Comparison of ENCODE assay signal across 15 cellular contexts in genomic region chr10:96764345-96764744, GRCh38. TPM values are rescaled to one million over a fixed set of nuclear protein-coding genes. Genes with fewer than 3 reads are reported as not detected.
DNase-seq lines count a peak whose midpoint lies in the region; ATAC-seq and TF ChIP-seq lines count a peak whose summit lies in the region.
"Had no signal": no experiment of that assay in that cellular context is flagged by ENCODE, and none has a peak within 500 bp of the region (broad histone marks: within the 10 kb centered on the region; RNA-seq: fewer than 3 reads in every experiment).

No MANE protein-coding gene starts in this region.

- in situ Hi-C loops in KBM-7 (cut with MboI; ENCODE audit: low pct_unique_long_range_greater_than_20kb, low sequenced_read_pairs), result no loop called here

- peak overlapping the region; percentile 64 for H3K27ac Mint-ChIP-seq in memory B cell
- H3K27ac Mint-ChIP-seq: activated naive CD4-positive, alpha-beta T cell treated with anti-CD3 and anti-CD28 coated beads, Interleukin-2, amount 10 ng/mL, durations not matched to agents 7 days and 5 days; nephron progenitor cell had no signal

- H3K4me1 Mint-ChIP-seq in memory B cell, result peaks cover 28% of the 10 kb centered on the region
- H3K4me1 Mint-ChIP-seq: activated naive CD4-positive, alpha-beta T cell treated with anti-CD3 and anti-CD28 coated beads, Interleukin-2, amount 10 ng/mL, durations not matched to agents 7 days and 5 days; nephron progenitor cell had no signal

- H3K9me3 Mint-ChIP-seq in memory B cell, result no peaks in the 10 kb centered on the region
- H3K9me3 Mint-ChIP-seq: activated naive CD4-positive, alpha-beta T cell treated with anti-CD3 and anti-CD28 coated beads, Interleukin-2, amount 10 ng/mL, durations not matched to agents 7 days and 5 days had no signal

- ATAC-seq in memory B cell (ENCODE audit: low read depth), result peak; percentile 77
- ATAC-seq in GM18520 (IDR thresholded peaks at IDR 0.05; ENCODE audit: unreplicated experiment), result no peak

- H3K4me3 ChIP-seq in GM12865 (ENCODE audit: low read depth, low read length), result no peak overlapping the region
- H3K4me3 ChIP-seq: SJCRH30, tibial nerve had no signal

- H3K4me3 Mint-ChIP-seq in memory B cell, result no peak overlapping the region
- H3K4me3 Mint-ChIP-seq: activated naive CD4-positive, alpha-beta T cell treated with anti-CD3 and anti-CD28 coated beads, Interleukin-2, amount 10 ng/mL, durations not matched to agents 7 days and 5 days; nephron progenitor cell had no signal

- H3K27me3 Mint-ChIP-seq in memory B cell, result no peaks in the 10 kb centered on the region

- no peak for TF ChIP-seq CTCF in GM12865 (IDR thresholded peaks at IDR 0.05; ENCODE audit: insufficient read depth, low read depth, low read length, missing control alignments)

- DNase-seq in GM12865 (ENCODE audit: low read depth) (peak; percentile 19), KBM-7 (peak; percentile 83), OCI-M1 (lab: John Stamatoyannopoulos, UW) (peak; percentile 90), memory B cell (ENCODE audit: low spot score in 2 of 2) (no peak), occipital lobe (lab: John Stamatoyannopoulos, UW) (no peak), activated gamma-delta T cell (lab: John Stamatoyannopoulos, UW) (no peak)
- DNase-seq in activated CD4-positive, alpha-beta T cell treated with anti-CD3 and anti-CD28 coated beads for 48 hours, result no peak
- DNase-seq: activated CD4-positive, alpha-beta T cell treated with anti-CD3 and anti-CD28 coated beads, Interleukin-2, amount 50 U/mL, for 1 hour; activated naive CD4-positive, alpha-beta T cell treated with anti-CD3 and anti-CD28 coated beads, Interleukin-2, amount 10 ng/mL, durations not matched to agents 7 days and 5 days; NCI-H1105 treated with DMSO at 0.1 percent for 48 hours; nephron progenitor cell; SJCRH30; stimulated activated naive CD4-positive, alpha-beta T cell had no signal

- H3K36me3 Mint-ChIP-seq in memory B cell, result no peaks in the 10 kb centered on the region
- H3K36me3 Mint-ChIP-seq: activated naive CD4-positive, alpha-beta T cell treated with anti-CD3 and anti-CD28 coated beads, Interleukin-2, amount 10 ng/mL, durations not matched to agents 7 days and 5 days had no signal

RNA-seq across cellular contexts. Expression of gene PIK3AP1, which starts 44.0 kb away (rescaled TPM):
- total RNA-seq in occipital lobe, result 5.6 TPM

Comparison
In these comparisons a context has a peak if more than half of its experiments do, and no peak if none do; other contexts are left out.
1. DNase-seq: peak in GM12865 (single experiment), KBM-7 (single experiment) and OCI-M1 (single experiment); none in memory B cell (0 of 2), activated CD4-positive, alpha-beta T cell treated with anti-CD3 and anti-CD28 coated beads for 48 hours (single experiment), occipital lobe (single experiment) and activated gamma-delta T cell (single experiment).